23 cellular contexts compared by ENCODE assay signal in genomic region chr7:21106296-21106732, GRCh38.
"Had no signal": no experiment of that assay in that cellular context is flagged by ENCODE, and none has a peak within 500 bp of the region (broad histone marks: within the 10 kb centered on the region; RNA-seq: fewer than 3 reads in every experiment).

No MANE protein-coding gene starts in this region.

- H3K4me3 ChIP-seq: cardiac muscle cell, ovary, prostate gland, spleen had no signal

- H3K27ac ChIP-seq: cardiac muscle cell, neutrophil, ovary, prostate gland, spleen had no signal

- H3K27me3 Mint-ChIP-seq: activated naive CD4-positive, alpha-beta T cell treated with anti-CD3 and anti-CD28 coated beads, Interleukin-2, amount 10 ng/mL, durations not matched to agents 7 days and 5 days; dendritic cell treated with granulocyte-macrophage colony-stimulating factor and Interleukin-4, amounts not matched to agents 40 ng/mL and 50 ng/mL, for 4 days had no signal

- ATAC-seq: left ventricle myocardium superior; stimulated activated naive CD8-positive, alpha-beta T cell treated with anti-CD3 and anti-CD28 coated beads, Interleukin-15, Interleukin-2, amounts not matched to agents 100 U/mL and 50 U/mL, for 24 hours; T-cell had no signal

- H3K27me3 ChIP-seq: cardiac muscle cell, neutrophil, ovary, spleen had no signal

- H3K36me3 Mint-ChIP-seq: activated naive CD4-positive, alpha-beta T cell treated with anti-CD3 and anti-CD28 coated beads, Interleukin-2, amount 10 ng/mL, durations not matched to agents 7 days and 5 days; T-cell had no signal

- H3K36me3 ChIP-seq: cardiac muscle cell, neutrophil, ovary, prostate gland, spleen had no signal

- H3K4me1 ChIP-seq: spleen had no signal

- H3K27ac Mint-ChIP-seq: activated naive CD4-positive, alpha-beta T cell treated with anti-CD3 and anti-CD28 coated beads, Interleukin-2, amount 10 ng/mL, durations not matched to agents 7 days and 5 days; activated T-cell treated with anti-CD3 and anti-CD28 coated beads, Interleukin-2, amount 50 U/mL, for 24 hours; activated T-helper 2 cell treated with anti-CD3 and anti-CD28 coated beads, Interferon-gamma antibody, Interleukin-2, Interleukin-4, amounts not matched to agents 10 μg/mL and 5 μg/mL and 100 μg/mL, durations not matched to agents 14 hours and 24 hours and 36 hours; dendritic cell treated with granulocyte-macrophage colony-stimulating factor and Interleukin-4, amounts not matched to agents 40 ng/mL and 50 ng/mL, for 4 days; nephron; T-cell; T-helper 2 cell treated with Interferon-gamma antibody and Interleukin-4, amounts not matched to agents 5 μg/mL and 100 μg/mL, for 36 hours had no signal

- H3K9me3 ChIP-seq: ovary, prostate gland, spleen had no signal

- H3K4me1 Mint-ChIP-seq: activated naive CD4-positive, alpha-beta T cell treated with anti-CD3 and anti-CD28 coated beads, Interleukin-2, amount 10 ng/mL, durations not matched to agents 7 days and 5 days; T-cell had no signal

- H3K4me3 Mint-ChIP-seq: activated naive CD4-positive, alpha-beta T cell treated with anti-CD3 and anti-CD28 coated beads, Interleukin-2, amount 10 ng/mL, durations not matched to agents 7 days and 5 days; activated T-cell treated with anti-CD3 and anti-CD28 coated beads, Interleukin-2, amount 50 U/mL, for 24 hours; dendritic cell treated with granulocyte-macrophage colony-stimulating factor and Interleukin-4, amounts not matched to agents 40 ng/mL and 50 ng/mL, for 4 days; nephron; T-cell; T-helper 2 cell treated with Interferon-gamma antibody and Interleukin-4, amounts not matched to agents 5 μg/mL and 100 μg/mL, for 36 hours had no signal

- H3K9me3 Mint-ChIP-seq: activated naive CD4-positive, alpha-beta T cell treated with anti-CD3 and anti-CD28 coated beads, Interleukin-2, amount 10 ng/mL, durations not matched to agents 7 days and 5 days; activated T-helper 2 cell treated with anti-CD3 and anti-CD28 coated beads, Interferon-gamma antibody, Interleukin-2, Interleukin-4, amounts not matched to agents 10 μg/mL and 5 μg/mL and 100 μg/mL, durations not matched to agents 14 hours and 24 hours and 36 hours; dendritic cell treated with granulocyte-macrophage colony-stimulating factor and Interleukin-4, amounts not matched to agents 40 ng/mL and 50 ng/mL, for 4 days; T-cell; T-helper 2 cell treated with Interferon-gamma antibody and Interleukin-4, amounts not matched to agents 5 μg/mL and 100 μg/mL, for 36 hours had no signal

- DNase-seq: activated CD4-positive, alpha-beta T cell treated with anti-CD3 and anti-CD28 coated beads for 1 hour; activated CD4-positive, alpha-beta T cell treated with anti-CD3 and anti-CD28 coated beads, Interleukin-2, amount 50 U/mL, for 4 hours; activated CD8-positive, alpha-beta memory T cell treated with anti-CD3 and anti-CD28 coated beads for 24 hours; activated CD8-positive, alpha-beta memory T cell treated with anti-CD3 and anti-CD28 coated beads, Interleukin-2, amount 50 U/mL, for 4 hours; activated naive CD4-positive, alpha-beta T cell treated with anti-CD3 and anti-CD28 coated beads, Interleukin-2, amount 10 ng/mL, durations not matched to agents 7 days and 5 days; activated T-cell treated with anti-CD3 and anti-CD28 coated beads, Interleukin-2, amount 50 U/mL, for 24 hours; amygdala; effector CD4-positive, alpha-beta T cell; foreskin melanocyte; left ventricle myocardium superior; midbrain; ovary; spleen; stimulated activated CD4-positive, alpha-beta T cell treated with anti-CD3 and anti-CD28 coated beads, Interleukin-4, amount 100 ng/mL, for 4 hours; stimulated activated naive CD8-positive, alpha-beta T cell treated with anti-CD3 and anti-CD28 coated beads, Interleukin-15, Interleukin-2, amounts not matched to agents 100 U/mL and 50 U/mL, for 24 hours; T-cell had no signal
